ENCODE assay signal across 9 cellular contexts in the genomic region with DNA sequence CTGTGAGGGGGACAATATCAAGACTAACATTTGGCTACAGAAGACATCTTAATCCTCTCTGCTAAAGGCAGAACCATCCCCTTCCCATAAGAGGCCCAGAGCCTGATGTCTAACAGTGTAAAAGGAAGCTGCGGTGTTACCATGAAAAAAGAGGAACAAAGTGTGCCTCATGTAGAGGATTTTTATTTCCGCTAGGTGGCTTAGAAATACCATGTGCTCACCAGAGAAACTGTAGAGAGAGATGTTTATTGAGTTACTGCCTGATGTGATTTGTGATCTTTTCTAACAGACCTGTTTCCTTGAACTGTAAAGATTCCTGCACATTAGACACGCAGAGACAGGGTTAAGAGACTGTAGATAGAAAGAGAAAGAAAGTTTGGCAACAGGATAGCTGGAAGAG. TPM values are rescaled to one million over a fixed set of nuclear protein-coding genes. Genes with fewer than 3 reads are reported as not detected.
A peak's percentile ranks its signal among the peaks of the same experiment; 100 is the strongest.
DNase-seq lines count a peak whose midpoint lies in the region; ATAC-seq and TF ChIP-seq lines count a peak whose summit lies in the region.
"Had no signal": no experiment of that assay in that cellular context is flagged by ENCODE, and none has a peak within 500 bp of the region (broad histone marks: within the 10 kb centered on the region; RNA-seq: fewer than 3 reads in every experiment).

No MANE protein-coding gene starts in this region.

- peaks cover 5% of the 10 kb centered on the region for H3K9me3 Mint-ChIP-seq in natural killer cell treated with Interleukin-12 subunit alpha and Interleukin-12 subunit beta and Interleukin-15 and Interleukin-18, amount 100 ng/mL, for 72 hours

- H3K27ac ChIP-seq in left lung: no peak overlapping the region
- H3K27ac ChIP-seq: thoracic aorta had no signal

- no peaks in the 10 kb centered on the region for H3K36me3 ChIP-seq in left lung
- H3K36me3 ChIP-seq: thoracic aorta had no signal

- no peaks in the 10 kb centered on the region for H3K9me3 ChIP-seq in left lung
- H3K9me3 ChIP-seq: thoracic aorta had no signal

- H3K36me3 Mint-ChIP-seq in natural killer cell treated with Interleukin-12 subunit alpha and Interleukin-12 subunit beta and Interleukin-15 and Interleukin-18, amount 100 ng/mL, for 72 hours: no peaks in the 10 kb centered on the region

- TF ChIP-seq CTCF in left lung (IDR thresholded peaks at IDR 0.05): no peak

- H3K4me1 ChIP-seq in left lung: no peaks in the 10 kb centered on the region

- H3K4me3 Mint-ChIP-seq in natural killer cell treated with Interleukin-12 subunit alpha and Interleukin-12 subunit beta and Interleukin-15 and Interleukin-18, amount 100 ng/mL, for 72 hours: no peak overlapping the region

- DNase-seq in RPMI7951 (ENCODE audit: low read depth) (peak; percentile 25), left lung (no peak), NCI-H2107 (lab: John Stamatoyannopoulos, UW) (no peak), NCI-H146 (lab: John Stamatoyannopoulos, UW) (no peak)
- DNase-seq in natural killer cell treated with Interleukin-12 subunit alpha and Interleukin-12 subunit beta and Interleukin-15 and Interleukin-18, amount 100 ng/mL, for 72 hours (ENCODE audit: low spot score): no peak

- intact Hi-C loops in left lung (cut with DNase I): no loop called here

- ATAC-seq in GM18499 (IDR thresholded peaks at IDR 0.05; ENCODE audit: insufficient read depth, unreplicated experiment) (peak; percentile 94), HG02763 (IDR thresholded peaks at IDR 0.05; ENCODE audit: unreplicated experiment) (peak; percentile 50), left lung (peak; percentile 66), HG02973 (IDR thresholded peaks at IDR 0.05; ENCODE audit: unreplicated experiment) (no peak)
- no peak for ATAC-seq in natural killer cell treated with Interleukin-12 subunit alpha and Interleukin-12 subunit beta and Interleukin-15 and Interleukin-18, amount 100 ng/mL, for 72 hours

- peaks cover 2 to 13% of the 10 kb centered on the region in 2 donors for H3K27me3 Mint-ChIP-seq in natural killer cell treated with Interleukin-12 subunit alpha and Interleukin-12 subunit beta and Interleukin-15 and Interleukin-18, amount 100 ng/mL, for 72 hours

- H3K27ac Mint-ChIP-seq in natural killer cell treated with Interleukin-12 subunit alpha and Interleukin-12 subunit beta and Interleukin-15 and Interleukin-18, amount 100 ng/mL, for 72 hours: no peak overlapping the region

- H3K27me3 ChIP-seq in left lung: no peaks in the 10 kb centered on the region

- no peak overlapping the region for H3K4me3 ChIP-seq in left lung
- H3K4me3 ChIP-seq: thoracic aorta had no signal

- H3K4me1 Mint-ChIP-seq in natural killer cell treated with Interleukin-12 subunit alpha and Interleukin-12 subunit beta and Interleukin-15 and Interleukin-18, amount 100 ng/mL, for 72 hours (ENCODE audit: low read depth in 2 of 2): no peaks in the 10 kb centered on the region

RNA-seq across cellular contexts. Expression of a gene that starts 22.1 kb away (rescaled TPM):
- not detected in 2 replicates for total RNA-seq in RPMI7951 (2014; rRNA removed; shearing (Covaris generic))
- not detected for total RNA-seq in left lung
- not detected for total RNA-seq in natural killer cell treated with Interleukin-12 subunit alpha and Interleukin-12 subunit beta and Interleukin-15 and Interleukin-18, amount 100 ng/mL, for 72 hours
- total RNA-seq: thoracic aorta had no signal

RNA-seq across cellular contexts. Expression of a gene that starts 41.3 kb away (rescaled TPM):
- not detected in 2 replicates for total RNA-seq in RPMI7951 (2014; rRNA removed; shearing (Covaris generic))
- total RNA-seq in left lung: not detected
- total RNA-seq in natural killer cell treated with Interleukin-12 subunit alpha and Interleukin-12 subunit beta and Interleukin-15 and Interleukin-18, amount 100 ng/mL, for 72 hours: under 1 TPM in 1 of 2 donors, not detected in 1; 0.07 TPM
- total RNA-seq: thoracic aorta had no signal

RNA-seq across cellular contexts. Expression of a gene that starts 58.0 kb away (rescaled TPM):
- total RNA-seq in RPMI7951 (2014; rRNA removed; shearing (Covaris generic)): not detected in 2 replicates
- total RNA-seq in left lung: not detected
- total RNA-seq in natural killer cell treated with Interleukin-12 subunit alpha and Interleukin-12 subunit beta and Interleukin-15 and Interleukin-18, amount 100 ng/mL, for 72 hours: not detected
- total RNA-seq: thoracic aorta had no signal

Comparison
In these comparisons a context has a peak if more than half of its experiments do, and no peak if none do; other contexts are left out.
1. ATAC-seq: peak in GM18499 (single experiment), HG02763 (single experiment) and left lung (single experiment); none in natural killer cell treated with Interleukin-12 subunit alpha and Interleukin-12 subunit beta and Interleukin-15 and Interleukin-18, amount 100 ng/mL, for 72 hours (0 of 2) and HG02973 (single experiment).